In genomic region chr17:79412110-79412509, GRCh38 we compare ENCODE assay signal across 35 cellular contexts.
"Had no signal": no experiment of that assay in that cellular context is flagged by ENCODE, and none has a peak within 500 bp of the region (broad histone marks: within the 10 kb centered on the region; RNA-seq: fewer than 3 reads in every experiment).

No MANE protein-coding gene starts in this region.

- H3K27ac ChIP-seq: adrenal gland, body of pancreas, epithelial cell of prostate, WERI-Rb-1 had no signal

- DNase-seq: activated B cell treated with CpG ODN at 0.5 μM for 24 hours; activated CD4-positive, alpha-beta memory T cell treated with anti-CD3 and anti-CD28 coated beads for 36 hours; activated CD4-positive, alpha-beta T cell treated with anti-CD3 and anti-CD28 coated beads for 48 hours; activated CD4-positive, alpha-beta T cell treated with anti-CD3 and anti-CD28 coated beads, Interleukin-2, amount 50 U/mL, for 1 hour; activated CD8-positive, alpha-beta memory T cell treated with anti-CD3 and anti-CD28 coated beads, Interleukin-2, amount 10 ng/mL, durations not matched to agents 7 days and 5 days; activated CD8-positive, alpha-beta memory T cell treated with anti-CD3 and anti-CD28 coated beads, Interleukin-2, amount 50 U/mL, for 4 hours; activated CD8-positive, alpha-beta T cell treated with anti-CD3 and anti-CD28 coated beads, Interleukin-2, amount 10 ng/mL, durations not matched to agents 7 days and 5 days; activated effector memory CD4-positive, alpha-beta T cell treated with anti-CD3 and anti-CD28 coated beads, Interleukin-2, amount 50 U/mL, for 16 hours; activated naive CD4-positive, alpha-beta T cell treated with anti-CD3 and anti-CD28 coated beads for 36 hours; activated naive CD8-positive, alpha-beta T cell treated with anti-CD3 and anti-CD28 coated beads for 36 hours; activated naive CD8-positive, alpha-beta T cell treated with anti-CD3 and anti-CD28 coated beads, Interleukin-2, amount 50 U/mL, for 24 hours; activated T-cell treated with anti-CD3 and anti-CD28 coated beads, Interleukin-2, amount 50 U/mL, for 1 hour; activated T-cell treated with anti-CD3 and anti-CD28 coated beads, Interleukin-2, amount 50 U/mL, for 48 hours; adrenal gland; amygdala; aorta; body of pancreas; cortex of kidney; dermis blood vessel endothelial cell; effector CD4-positive, alpha-beta T cell; effector memory CD8-positive, alpha-beta T cell; foreskin fibroblast; head of caudate nucleus; T-helper 1 cell; T-helper 17 cell; T1000; WERI-Rb-1 had no signal

- H3K36me3 Mint-ChIP-seq: activated CD4-positive, alpha-beta memory T cell treated with anti-CD3 and anti-CD28 coated beads for 36 hours; activated CD8-positive, alpha-beta memory T cell treated with anti-CD3 and anti-CD28 coated beads, Interleukin-2, amount 10 ng/mL, durations not matched to agents 7 days and 5 days; activated naive CD4-positive, alpha-beta T cell treated with anti-CD3 and anti-CD28 coated beads, Interleukin-2, amount 50 U/mL, for 24 hours; activated naive CD8-positive, alpha-beta T cell treated with anti-CD3 and anti-CD28 coated beads for 36 hours had no signal

- H3K4me3 ChIP-seq: adrenal gland, body of pancreas had no signal

- ATAC-seq: activated CD4-positive, CD25-positive, alpha-beta regulatory T cell treated with anti-CD3 and anti-CD28 coated beads, Interleukin-2, amount 50 U/mL, for 24 hours; activated CD8-positive, alpha-beta memory T cell treated with anti-CD3 and anti-CD28 coated beads, Interleukin-2, amount 10 ng/mL, durations not matched to agents 7 days and 5 days; activated CD8-positive, alpha-beta T cell treated with anti-CD3 and anti-CD28 coated beads, Interleukin-2, amount 10 ng/mL, durations not matched to agents 7 days and 5 days; activated naive CD8-positive, alpha-beta T cell treated with anti-CD3 and anti-CD28 coated beads, Interleukin-2, amount 50 U/mL, for 24 hours; body of pancreas; effector memory CD8-positive, alpha-beta T cell; T-helper 17 cell had no signal

- FAIRE-seq: colon, frontal cortex had no signal

- H3K36me3 ChIP-seq: adrenal gland, WERI-Rb-1 had no signal

- H3K4me1 Mint-ChIP-seq: activated B cell treated with CpG ODN at 0.5 μM for 24 hours; activated CD8-positive, alpha-beta memory T cell treated with anti-CD3 and anti-CD28 coated beads, Interleukin-2, amount 10 ng/mL, durations not matched to agents 7 days and 5 days; activated naive CD4-positive, alpha-beta T cell treated with anti-CD3 and anti-CD28 coated beads, Interleukin-2, amount 50 U/mL, for 24 hours; activated naive CD8-positive, alpha-beta T cell treated with anti-CD3 and anti-CD28 coated beads for 36 hours; activated naive CD8-positive, alpha-beta T cell treated with anti-CD3 and anti-CD28 coated beads, Interleukin-2, amount 50 U/mL, for 24 hours; T-helper 17 cell had no signal

- H3K9me3 ChIP-seq: adrenal gland, body of pancreas had no signal

- H3K27ac Mint-ChIP-seq: activated B cell treated with CpG ODN at 0.5 μM for 24 hours; activated CD4-positive, alpha-beta memory T cell treated with anti-CD3 and anti-CD28 coated beads for 36 hours; activated CD8-positive, alpha-beta memory T cell treated with anti-CD3 and anti-CD28 coated beads, Interleukin-2, amount 10 ng/mL, durations not matched to agents 7 days and 5 days; activated CD8-positive, alpha-beta T cell treated with anti-CD3 and anti-CD28 coated beads, Interleukin-2, amount 10 ng/mL, durations not matched to agents 7 days and 5 days; activated naive CD4-positive, alpha-beta T cell treated with anti-CD3 and anti-CD28 coated beads for 36 hours; activated naive CD4-positive, alpha-beta T cell treated with anti-CD3 and anti-CD28 coated beads, Interleukin-2, amount 50 U/mL, for 24 hours; activated naive CD8-positive, alpha-beta T cell treated with anti-CD3 and anti-CD28 coated beads for 36 hours; activated naive CD8-positive, alpha-beta T cell treated with anti-CD3 and anti-CD28 coated beads, Interleukin-2, amount 50 U/mL, for 24 hours; activated T-helper 1 cell treated with anti-CD3 and anti-CD28 coated beads, Interleukin-12 subunit alpha, Interleukin-12 subunit beta, Interleukin-2, Interleukin-4 antibody, amounts not matched to agents 30 ng/mL and 10 ng/mL and 1 ng/mL, durations not matched to agents 14 hours and 24 hours and 36 hours; activated T-helper 2 cell treated with anti-CD3 and anti-CD28 coated beads, Interferon-gamma antibody, Interleukin-2, Interleukin-4, amounts not matched to agents 10 μg/mL and 5 μg/mL and 100 μg/mL, durations not matched to agents 14 hours and 24 hours and 36 hours; effector memory CD8-positive, alpha-beta T cell; T-helper 17 cell; T-helper 2 cell treated with Interferon-gamma antibody and Interleukin-4, amounts not matched to agents 5 μg/mL and 100 μg/mL, for 36 hours had no signal

- H3K4me3 Mint-ChIP-seq: activated B cell treated with CpG ODN at 0.5 μM for 24 hours; activated CD4-positive, alpha-beta memory T cell treated with anti-CD3 and anti-CD28 coated beads for 36 hours; activated CD8-positive, alpha-beta memory T cell treated with anti-CD3 and anti-CD28 coated beads, Interleukin-2, amount 10 ng/mL, durations not matched to agents 7 days and 5 days; activated CD8-positive, alpha-beta T cell treated with anti-CD3 and anti-CD28 coated beads, Interleukin-2, amount 10 ng/mL, durations not matched to agents 7 days and 5 days; activated naive CD4-positive, alpha-beta T cell treated with anti-CD3 and anti-CD28 coated beads for 36 hours; activated naive CD4-positive, alpha-beta T cell treated with anti-CD3 and anti-CD28 coated beads, Interleukin-2, amount 50 U/mL, for 24 hours; activated naive CD8-positive, alpha-beta T cell treated with anti-CD3 and anti-CD28 coated beads for 36 hours; activated naive CD8-positive, alpha-beta T cell treated with anti-CD3 and anti-CD28 coated beads, Interleukin-2, amount 50 U/mL, for 24 hours; activated T-helper 1 cell treated with anti-CD3 and anti-CD28 coated beads, Interleukin-12 subunit alpha, Interleukin-12 subunit beta, Interleukin-2, Interleukin-4 antibody, amounts not matched to agents 30 ng/mL and 10 ng/mL and 1 ng/mL, durations not matched to agents 14 hours and 24 hours and 36 hours; effector memory CD8-positive, alpha-beta T cell; T-helper 17 cell; T-helper 2 cell treated with Interferon-gamma antibody and Interleukin-4, amounts not matched to agents 5 μg/mL and 100 μg/mL, for 36 hours had no signal

- H3K4me1 ChIP-seq: adrenal gland had no signal

- H3K9me3 Mint-ChIP-seq: activated B cell treated with CpG ODN at 0.5 μM for 24 hours; activated CD4-positive, alpha-beta memory T cell treated with anti-CD3 and anti-CD28 coated beads for 36 hours; activated naive CD4-positive, alpha-beta T cell treated with anti-CD3 and anti-CD28 coated beads for 36 hours; activated naive CD4-positive, alpha-beta T cell treated with anti-CD3 and anti-CD28 coated beads, Interleukin-2, amount 50 U/mL, for 24 hours; activated naive CD8-positive, alpha-beta T cell treated with anti-CD3 and anti-CD28 coated beads for 36 hours; activated naive CD8-positive, alpha-beta T cell treated with anti-CD3 and anti-CD28 coated beads, Interleukin-2, amount 50 U/mL, for 24 hours; activated T-helper 1 cell treated with anti-CD3 and anti-CD28 coated beads, Interleukin-12 subunit alpha, Interleukin-12 subunit beta, Interleukin-2, Interleukin-4 antibody, amounts not matched to agents 30 ng/mL and 10 ng/mL and 1 ng/mL, durations not matched to agents 14 hours and 24 hours and 36 hours; activated T-helper 2 cell treated with anti-CD3 and anti-CD28 coated beads, Interferon-gamma antibody, Interleukin-2, Interleukin-4, amounts not matched to agents 10 μg/mL and 5 μg/mL and 100 μg/mL, durations not matched to agents 14 hours and 24 hours and 36 hours; effector memory CD8-positive, alpha-beta T cell; T-helper 2 cell treated with Interferon-gamma antibody and Interleukin-4, amounts not matched to agents 5 μg/mL and 100 μg/mL, for 36 hours had no signal
